In genomic region chrX:31717474-31717873, GRCh38 we compare ENCODE assay signal across 20 cellular contexts.
DNase-seq lines count a peak whose midpoint lies in the region; ATAC-seq, FAIRE-seq and TF ChIP-seq lines count a peak whose summit lies in the region.
"Had no signal": no experiment of that assay in that cellular context is flagged by ENCODE, and none has a peak within 500 bp of the region (broad histone marks: within the 10 kb centered on the region; RNA-seq: fewer than 3 reads in every experiment).

No MANE protein-coding gene starts in this region.

- H3K27me3 ChIP-seq in astrocyte (ENCODE audit: insufficient read depth, low read length) (no peaks in the 10 kb centered on the region), sigmoid colon (no peaks in the 10 kb centered on the region)

- H3K27ac ChIP-seq in astrocyte (ENCODE audit: low read depth, low read length) (no peak overlapping the region), sigmoid colon (no peak overlapping the region)

- H3K4me2 ChIP-seq in astrocyte (ENCODE audit: low read length) = no peak overlapping the region
- H3K4me2 ChIP-seq: GM23338 had no signal

- H3K9me3 ChIP-seq in astrocyte (ENCODE audit: insufficient read depth, low read depth, low read length) (no peaks in the 10 kb centered on the region), sigmoid colon (no peaks in the 10 kb centered on the region)

- H3K36me3 ChIP-seq in astrocyte (ENCODE audit: insufficient read depth, low read length) (no peaks in the 10 kb centered on the region), sigmoid colon (no peaks in the 10 kb centered on the region)

- no peak for ATAC-seq in HG03439 (IDR thresholded peaks at IDR 0.05; ENCODE audit: unreplicated experiment)
- ATAC-seq: GM23338, HCT116 had no signal

- H2AFZ ChIP-seq in astrocyte (ENCODE audit: low read depth, low read length) = no peak overlapping the region
- H2AFZ ChIP-seq: GM23338 had no signal

- no peaks in the 10 kb centered on the region for H3K4me1 Mint-ChIP-seq in astrocyte (ENCODE audit: low read depth, unreplicated experiment)
- H3K4me1 Mint-ChIP-seq: CD4-positive, alpha-beta memory T cell; GM23338 had no signal

- TF ChIP-seq CTCF in astrocyte (IDR thresholded peaks at IDR 0.05; ENCODE audit: insufficient read depth, low read depth, low read length) (no peak), sigmoid colon (IDR thresholded peaks at IDR 0.05) (no peak)

- H3K36me3 Mint-ChIP-seq in astrocyte (ENCODE audit: low read depth, unreplicated experiment) = no peaks in the 10 kb centered on the region
- H3K36me3 Mint-ChIP-seq: CD4-positive, alpha-beta memory T cell had no signal

- intact Hi-C loops in sigmoid colon (cut with DNase I) = no loop called here

- H3K9me3 Mint-ChIP-seq in astrocyte (ENCODE audit: unreplicated experiment) = no peaks in the 10 kb centered on the region
- H3K9me3 Mint-ChIP-seq: GM23338, HFFc6 had no signal

- H3K27me3 Mint-ChIP-seq in astrocyte (ENCODE audit: low read depth, unreplicated experiment) = no peaks in the 10 kb centered on the region
- H3K27me3 Mint-ChIP-seq: CD4-positive, alpha-beta memory T cell had no signal

- no peak overlapping the region for H3K9ac ChIP-seq in astrocyte (ENCODE audit: low read length)

- H4K20me1 ChIP-seq in astrocyte (ENCODE audit: insufficient read depth, low read length) = no peaks in the 10 kb centered on the region

- TF ChIP-seq POLR2A in sigmoid colon (IDR thresholded peaks at IDR 0.05) = no peak

- H3K4me3 Mint-ChIP-seq in astrocyte (ENCODE audit: unreplicated experiment) = no peak overlapping the region
- H3K4me3 Mint-ChIP-seq: CD4-positive, alpha-beta memory T cell; GM23338; H9; HFFc6 had no signal

- 55 to 68% methylated on average over 2 of the region's 2 CpGs for WGBS in sigmoid colon, 2 donors

- no peak overlapping the region for H3K27ac Mint-ChIP-seq in astrocyte (ENCODE audit: unreplicated experiment)
- H3K27ac Mint-ChIP-seq: CD4-positive, alpha-beta memory T cell; GM23338; H9; HFFc6 had no signal

- H3K4me3 ChIP-seq in astrocyte (ENCODE audit: insufficient read depth, low read depth, low read length) (no peak overlapping the region), sigmoid colon (no peak overlapping the region)
- H3K4me3 ChIP-seq: GM23338 had no signal

- H3K79me2 ChIP-seq in astrocyte (ENCODE audit: insufficient read depth, low read length) = no peaks in the 10 kb centered on the region

- peak; percentile 84 for FAIRE-seq in astrocyte (lab: Jason Lieb, UNC)
- FAIRE-seq: GM12891, GM18507 had no signal

- DNase-seq in Caki2 (ENCODE audit: low read depth) (peak; percentile 0), DMS53 (lab: John Stamatoyannopoulos, UW) (peak; percentile 29), NCI-H69 (lab: John Stamatoyannopoulos, UW) (peak; percentile 73), astrocyte (ENCODE audit: low read depth) (no peak), sigmoid colon (no peak), globus pallidus (ENCODE audit: low spot score) (no peak)
- no peak for DNase-seq in effector CD8-positive, alpha-beta T cell (lab: John Stamatoyannopoulos, UW)
- DNase-seq: C1 segment of cervical spinal cord; CD4-positive, alpha-beta memory T cell; COR-L47; DMS153; DMS79 treated with DMSO at 0.1 percent for 48 hours; GF-D8; H9; HFFc6 had no signal

- TF ChIP-seq EP300 in sigmoid colon (IDR thresholded peaks at IDR 0.05) = no peak

- in situ Hi-C loops in Caki2 (cut with HindIII; ENCODE audit: low pct_unique_long_range_greater_than_20kb, low sequenced_read_pairs) = no loop called here

- H3K4me1 ChIP-seq in astrocyte (ENCODE audit: insufficient read depth, low read length) = no peaks in the 10 kb centered on the region
- H3K4me1 ChIP-seq in sigmoid colon = no peaks in the 10 kb centered on the region

Comparison
In these comparisons a context has a peak if more than half of its experiments do, and no peak if none do; other contexts are left out.
1. DNase-seq: peak in Caki2 (single experiment), DMS53 (single experiment) and NCI-H69 (single experiment); none in astrocyte (single experiment), sigmoid colon (single experiment), effector CD8-positive, alpha-beta T cell (single experiment) and globus pallidus (single experiment).